8 cellular contexts compared by ENCODE assay signal in genomic region chr10:128124813-128125403, GRCh38. TPM values are rescaled to one million over a fixed set of nuclear protein-coding genes. Genes with fewer than 3 reads are reported as not detected.
DNase-seq lines count a peak whose midpoint lies in the region; ATAC-seq and TF ChIP-seq lines count a peak whose summit lies in the region.

No MANE protein-coding gene starts in this region.

- H3K36me3 ChIP-seq in MG63 = peaks cover 53% of the 10 kb centered on the region

- peaks cover 35% of the 10 kb centered on the region for H3K4me1 Mint-ChIP-seq in dendritic cell treated with granulocyte-macrophage colony-stimulating factor and Interleukin-4, amounts not matched to agents 40 ng/mL and 50 ng/mL, for 4 days (ENCODE audit: low read depth)
- peaks cover 44% of the 10 kb centered on the region for H3K4me1 Mint-ChIP-seq in neural crest cell

- peak overlapping the region; percentile 67 for H3K4me3 ChIP-seq in MG63

- H3K4me3 Mint-ChIP-seq in dendritic cell treated with granulocyte-macrophage colony-stimulating factor and Interleukin-4, amounts not matched to agents 40 ng/mL and 50 ng/mL, for 4 days = peak overlapping the region; percentile 84
- H3K4me3 Mint-ChIP-seq in neural crest cell = peak overlapping the region; percentile 95

- no peak for TF ChIP-seq CTCF in neural crest cell (conservative IDR thresholded peaks at IDR 0.05)

- intact Hi-C loops in dendritic cell treated with granulocyte-macrophage colony-stimulating factor and Interleukin-4, amounts not matched to agents 40 ng/mL and 50 ng/mL, for 4 days (cut with micrococcal nuclease) = loop anchor here (5.0 kb wide), 1 partner anchor 38 kb away; no protein-coding TSS in a partner anchor

- H3K27ac Mint-ChIP-seq in dendritic cell treated with granulocyte-macrophage colony-stimulating factor and Interleukin-4, amounts not matched to agents 40 ng/mL and 50 ng/mL, for 4 days = peak overlapping the region; percentile 62
- peak overlapping the region; percentile 97 for H3K27ac Mint-ChIP-seq in neural crest cell (ENCODE audit: unreplicated experiment)

- no peaks in the 10 kb centered on the region for H3K36me3 Mint-ChIP-seq in dendritic cell treated with granulocyte-macrophage colony-stimulating factor and Interleukin-4, amounts not matched to agents 40 ng/mL and 50 ng/mL, for 4 days (ENCODE audit: low read depth)
- peaks cover 15% of the 10 kb centered on the region for H3K36me3 Mint-ChIP-seq in neural crest cell (ENCODE audit: low read depth)

- peaks cover 5% of the 10 kb centered on the region for H3K27me3 Mint-ChIP-seq in dendritic cell treated with granulocyte-macrophage colony-stimulating factor and Interleukin-4, amounts not matched to agents 40 ng/mL and 50 ng/mL, for 4 days
- peaks cover 3% of the 10 kb centered on the region for H3K27me3 Mint-ChIP-seq in neural crest cell (ENCODE audit: low read depth)

- DNase-seq in EL = peak; percentile 26
- no peak for DNase-seq in MG63
- no peak for DNase-seq in neural crest cell (ENCODE audit: low read depth, low spot score)
- DNase-seq in OCI-M2 (lab: John Stamatoyannopoulos, UW; ENCODE audit: unreplicated experiment) = no peak
- no peak for DNase-seq in SHP77 (lab: John Stamatoyannopoulos, UW)

- H3K9me3 Mint-ChIP-seq in dendritic cell treated with granulocyte-macrophage colony-stimulating factor and Interleukin-4, amounts not matched to agents 40 ng/mL and 50 ng/mL, for 4 days = no peaks in the 10 kb centered on the region
- H3K9me3 Mint-ChIP-seq in neural crest cell = no peaks in the 10 kb centered on the region

- H3K9me3 ChIP-seq in MG63 = no peaks in the 10 kb centered on the region

- ATAC-seq in GM18867 (IDR thresholded peaks at IDR 0.05; ENCODE audit: unreplicated experiment) (no peak), GM18907 (IDR thresholded peaks at IDR 0.05; ENCODE audit: unreplicated experiment) (no peak)

- no peaks in the 10 kb centered on the region for H3K27me3 ChIP-seq in MG63

RNA-seq across cellular contexts. Expression of gene MKI67, which starts 1.3 kb away (rescaled TPM):
- total RNA-seq in MG63 (2014; rRNA removed; shearing (Covaris generic); ENCODE audit: low replicate concordance) = 15.0 and 17.9 TPM in 2 replicates
- total RNA-seq in neural crest cell = 140 and 160 TPM in 2 replicates
